In the genomic region with DNA sequence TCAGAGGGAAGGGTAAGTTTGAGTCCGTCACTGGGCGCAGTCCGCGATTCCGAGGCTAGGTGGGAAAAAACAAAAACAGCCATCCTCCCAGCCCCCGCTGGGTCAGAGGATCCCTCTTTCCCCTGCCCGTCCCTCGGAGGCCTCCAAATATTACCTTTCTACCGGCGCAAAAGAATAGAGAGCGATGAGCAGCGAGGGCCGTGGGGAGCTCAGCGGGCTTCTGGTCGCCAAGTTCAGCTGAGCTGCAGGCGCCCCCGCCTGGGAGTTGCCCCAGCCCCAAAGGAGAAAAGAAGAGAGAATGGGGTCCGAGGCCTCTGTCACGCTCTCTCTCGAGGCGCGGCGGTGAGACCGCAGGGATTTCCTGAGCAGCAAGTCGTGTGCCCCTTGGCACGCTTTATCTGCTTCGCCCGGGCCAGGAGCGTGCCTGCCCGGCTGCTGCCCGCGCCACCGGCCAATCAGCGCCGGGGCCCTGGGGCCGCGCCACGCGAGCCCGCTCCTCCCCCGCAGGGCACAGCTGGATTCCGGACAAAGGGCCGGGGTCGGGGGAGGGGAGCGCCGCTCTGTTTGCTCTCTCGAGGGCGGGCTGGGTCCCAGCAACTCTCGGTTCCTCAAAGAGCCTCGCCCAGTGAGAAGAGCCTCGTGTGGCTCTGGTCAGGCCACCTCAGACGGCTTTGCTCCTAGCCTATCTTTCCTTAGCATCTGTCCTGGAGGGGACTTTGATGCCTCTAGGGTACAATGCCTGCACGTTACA, we compare ENCODE assay signal across 8 cellular contexts. TPM values are rescaled to one million over a fixed set of nuclear protein-coding genes. Genes with fewer than 3 reads are reported as not detected.
DNase-seq lines count a peak whose midpoint lies in the region; ATAC-seq and TF ChIP-seq lines count a peak whose summit lies in the region.

A gene with protein sequence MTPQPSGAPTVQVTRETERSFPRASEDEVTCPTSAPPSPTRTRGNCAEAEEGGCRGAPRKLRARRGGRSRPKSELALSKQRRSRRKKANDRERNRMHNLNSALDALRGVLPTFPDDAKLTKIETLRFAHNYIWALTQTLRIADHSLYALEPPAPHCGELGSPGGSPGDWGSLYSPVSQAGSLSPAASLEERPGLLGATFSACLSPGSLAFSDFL (minus strand): TSS at position 367 of the 751 bp plus-strand sequence. CDS start 379 bp downstream, outside the sequence.

- H3K4me1 ChIP-seq in HEK293 (ENCODE audit: control insufficient read depth, insufficient read depth, low read length), result peaks cover 6% of the 10 kb centered on the region; the same call in 1 of the 2 replicates
- no peaks in the 10 kb centered on the region for H3K4me1 ChIP-seq in mesendoderm (ENCODE audit: control insufficient read depth, low read depth, low read length)

- peaks cover 28% of the 10 kb centered on the region for H3K4me1 Mint-ChIP-seq in activated CD8-positive, alpha-beta T cell treated with anti-CD3 and anti-CD28 coated beads, Interleukin-2, amount 10 ng/mL, durations not matched to agents 7 days and 5 days (ENCODE audit: low read depth)

- H3K4me3 Mint-ChIP-seq in activated CD8-positive, alpha-beta T cell treated with anti-CD3 and anti-CD28 coated beads, Interleukin-2, amount 10 ng/mL, durations not matched to agents 7 days and 5 days, result peak within 1 kb of the TSS; percentile 76

- CTCF ChIA-PET in HEK293 (lab: Yijun Ruan, JAX), result interaction anchor here (1.2 kb wide), 2 partner anchors 66 to 166 kb away, joined by 3 to 4 read pairs; no protein-coding TSS in a partner anchor
- CTCF ChIA-PET in activated CD8-positive, alpha-beta T cell treated with anti-CD3 and anti-CD28 coated beads, Interleukin-2, amount 10 ng/mL, durations not matched to agents 7 days and 5 days (lab: Charles Lee), result interaction anchor here (1.1 to 1.4 kb wide), 4 partner anchors 13 to 90 kb away, joined by 3 to 4 read pairs (median 3); no protein-coding TSS in a partner anchor

- H2BK5ac ChIP-seq in mesendoderm (ENCODE audit: low read length), result no peak within 1 kb of the TSS

- H3K36me3 Mint-ChIP-seq in activated CD8-positive, alpha-beta T cell treated with anti-CD3 and anti-CD28 coated beads, Interleukin-2, amount 10 ng/mL, durations not matched to agents 7 days and 5 days (ENCODE audit: low read depth), result no peaks in the 10 kb centered on the region

- no peaks in the 10 kb centered on the region for H3K79me2 ChIP-seq in mesendoderm (ENCODE audit: control insufficient read depth, insufficient read depth, low read length)

- H3K4ac ChIP-seq in mesendoderm (ENCODE audit: low read depth, low read length), result no peak within 1 kb of the TSS

- peak within 1 kb of the TSS; percentile 32 for H3K4me2 ChIP-seq in mesendoderm (ENCODE audit: low read length)

- peak; percentile 39 for ATAC-seq in activated CD8-positive, alpha-beta T cell treated with anti-CD3 and anti-CD28 coated beads, Interleukin-2, amount 10 ng/mL, durations not matched to agents 7 days and 5 days
- ATAC-seq in GM21447 (IDR thresholded peaks at IDR 0.05; ENCODE audit: unreplicated experiment), result no peak

- no peak within 1 kb of the TSS for H2BK120ac ChIP-seq in mesendoderm (ENCODE audit: low read depth, low read length)

- H3K36me3 ChIP-seq in HEK293 (ENCODE audit: control insufficient read depth in 2 of 2, insufficient read depth in 1 of 2, low read length in 2 of 2) (no peaks in the 10 kb centered on the region), mesendoderm (ENCODE audit: control insufficient read depth, insufficient read depth, low read length) (no peaks in the 10 kb centered on the region)

- no peaks in the 10 kb centered on the region for H3K79me1 ChIP-seq in mesendoderm (ENCODE audit: low read length)

- peak within 1 kb of the TSS; percentile 0; the same call in 1 of the 2 replicates for H3K4me3 ChIP-seq in GM08714 (ENCODE audit: low read length)
- H3K4me3 ChIP-seq in HEK293 (ENCODE audit: low read depth, low read length), result peak within 1 kb of the TSS; percentile 22
- H3K4me3 ChIP-seq in mesendoderm (ENCODE audit: low read length), result no peak within 1 kb of the TSS

- no peak within 1 kb of the TSS for H3K18ac ChIP-seq in mesendoderm (ENCODE audit: low read length)

- H3K9ac ChIP-seq in mesendoderm (ENCODE audit: low read length), result no peak within 1 kb of the TSS

- POLR2A ChIA-PET in HEK293 (lab: Yijun Ruan, JAX), result interaction anchor here (0.6 kb wide), 1 partner anchor 1755 kb away, joined by 4 read pairs; no protein-coding TSS in a partner anchor
- POLR2A ChIA-PET in activated CD8-positive, alpha-beta T cell treated with anti-CD3 and anti-CD28 coated beads, Interleukin-2, amount 10 ng/mL, durations not matched to agents 7 days and 5 days (lab: Charles Lee), result no interaction called here

- H3K9me3 Mint-ChIP-seq in activated CD8-positive, alpha-beta T cell treated with anti-CD3 and anti-CD28 coated beads, Interleukin-2, amount 10 ng/mL, durations not matched to agents 7 days and 5 days (ENCODE audit: insufficient read depth), result no peaks in the 10 kb centered on the region

- peaks cover 89% of the 10 kb centered on the region for H3K27me3 Mint-ChIP-seq in activated CD8-positive, alpha-beta T cell treated with anti-CD3 and anti-CD28 coated beads, Interleukin-2, amount 10 ng/mL, durations not matched to agents 7 days and 5 days (ENCODE audit: low read depth)

- peak within 1 kb of the TSS; percentile 57 for H3K27ac Mint-ChIP-seq in activated CD8-positive, alpha-beta T cell treated with anti-CD3 and anti-CD28 coated beads, Interleukin-2, amount 10 ng/mL, durations not matched to agents 7 days and 5 days

- H3K56ac ChIP-seq in mesendoderm (ENCODE audit: low read length), result no peak within 1 kb of the TSS

- DNase-seq in activated CD8-positive, alpha-beta T cell treated with anti-CD3 and anti-CD28 coated beads, Interleukin-2, amount 10 ng/mL, durations not matched to agents 7 days and 5 days, result peak; percentile 44
- DNase-seq in mesendoderm, result peak; percentile 52
- no peak for DNase-seq in stimulated activated CD8-positive, alpha-beta memory T cell treated with anti-CD3 and anti-CD28 coated beads, Interleukin-4, amount 100 ng/mL, for 48 hours
- no peak for DNase-seq in AML-193 (lab: John Stamatoyannopoulos, UW)
- DNase-seq in inferior parietal cortex (ENCODE audit: extremely low spot score), result no peak

- no peaks in the 10 kb centered on the region for H3K9me3 ChIP-seq in HEK293 (ENCODE audit: control insufficient read depth, insufficient read depth, low read depth, low read length)

- TF ChIP-seq CTCF in HEK293 (tag by site-specific recombination; IDR thresholded peaks at IDR 0.05), result no peak; the same call in 1 of the 2 replicates

- no peak within 1 kb of the TSS for H2BK15ac ChIP-seq in mesendoderm (replicated peaks; ENCODE audit: low read depth)

- H3K27ac ChIP-seq in HEK293 (ENCODE audit: extremely low read depth, low read depth, low read length), result no peak within 1 kb of the TSS
- H3K27ac ChIP-seq in mesendoderm (ENCODE audit: low read depth, low read length), result no peak within 1 kb of the TSS

- H3K23ac ChIP-seq in mesendoderm (ENCODE audit: low read length), result peak within 1 kb of the TSS; percentile 17

- H4K8ac ChIP-seq in mesendoderm (ENCODE audit: low read depth, low read length), result no peak within 1 kb of the TSS

- no CpG with 5 or more reads among the region's 53 CpGs for WGBS in mesendoderm (ENCODE audit: extremely low coverage, insufficient coverage, low lambda C conversion rate)

- no peak within 1 kb of the TSS for H2AK5ac ChIP-seq in mesendoderm (ENCODE audit: low read length)

- H4K5ac ChIP-seq in mesendoderm (ENCODE audit: low read length), result no peak within 1 kb of the TSS

- H3K27me3 ChIP-seq in mesendoderm (ENCODE audit: insufficient read depth, low read length, poor library complexity), result peaks cover 93% of the 10 kb centered on the region

TF ChIP-seq in HEK293, 187 proteins besides CTCF, POLR2A, EP300 and RAD21 (continues in another document):
- TF ChIP-seq, protein P1, sequence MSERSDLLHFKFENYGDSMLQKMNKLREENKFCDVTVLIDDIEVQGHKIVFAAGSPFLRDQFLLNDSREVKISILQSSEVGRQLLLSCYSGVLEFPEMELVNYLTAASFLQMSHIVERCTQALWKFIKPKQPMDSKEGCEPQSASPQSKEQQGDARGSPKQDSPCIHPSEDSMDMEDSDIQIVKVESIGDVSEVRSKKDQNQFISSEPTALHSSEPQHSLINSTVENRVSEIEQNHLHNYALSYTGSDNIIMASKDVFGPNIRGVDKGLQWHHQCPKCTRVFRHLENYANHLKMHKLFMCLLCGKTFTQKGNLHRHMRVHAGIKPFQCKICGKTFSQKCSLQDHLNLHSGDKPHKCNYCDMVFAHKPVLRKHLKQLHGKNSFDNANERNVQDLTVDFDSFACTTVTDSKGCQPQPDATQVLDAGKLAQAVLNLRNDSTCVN (tag by site-specific recombination; optimal IDR thresholded peaks at IDR 0.05), result peak; percentile 36
- TF ChIP-seq KLF9 (tag by site-specific recombination; IDR thresholded peaks at IDR 0.05; ENCODE audit: low read depth) (0 out of 2 replicates have a peak, but pooled peaks have one; percentile 1), ZNF654 (tag by site-specific recombination; IDR thresholded peaks at IDR 0.05; ENCODE audit: low read depth) (no peak), ZNF146 (tag by site-specific recombination; IDR thresholded peaks at IDR 0.05) (no peak)
- TF ChIP-seq, protein P2, sequence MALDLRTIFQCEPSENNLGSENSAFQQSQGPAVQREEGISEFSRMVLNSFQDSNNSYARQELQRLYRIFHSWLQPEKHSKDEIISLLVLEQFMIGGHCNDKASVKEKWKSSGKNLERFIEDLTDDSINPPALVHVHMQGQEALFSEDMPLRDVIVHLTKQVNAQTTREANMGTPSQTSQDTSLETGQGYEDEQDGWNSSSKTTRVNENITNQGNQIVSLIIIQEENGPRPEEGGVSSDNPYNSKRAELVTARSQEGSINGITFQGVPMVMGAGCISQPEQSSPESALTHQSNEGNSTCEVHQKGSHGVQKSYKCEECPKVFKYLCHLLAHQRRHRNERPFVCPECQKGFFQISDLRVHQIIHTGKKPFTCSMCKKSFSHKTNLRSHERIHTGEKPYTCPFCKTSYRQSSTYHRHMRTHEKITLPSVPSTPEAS (tag by site-specific recombination; IDR thresholded peaks at IDR 0.05), result no peak
- TF ChIP-seq, protein P3, sequence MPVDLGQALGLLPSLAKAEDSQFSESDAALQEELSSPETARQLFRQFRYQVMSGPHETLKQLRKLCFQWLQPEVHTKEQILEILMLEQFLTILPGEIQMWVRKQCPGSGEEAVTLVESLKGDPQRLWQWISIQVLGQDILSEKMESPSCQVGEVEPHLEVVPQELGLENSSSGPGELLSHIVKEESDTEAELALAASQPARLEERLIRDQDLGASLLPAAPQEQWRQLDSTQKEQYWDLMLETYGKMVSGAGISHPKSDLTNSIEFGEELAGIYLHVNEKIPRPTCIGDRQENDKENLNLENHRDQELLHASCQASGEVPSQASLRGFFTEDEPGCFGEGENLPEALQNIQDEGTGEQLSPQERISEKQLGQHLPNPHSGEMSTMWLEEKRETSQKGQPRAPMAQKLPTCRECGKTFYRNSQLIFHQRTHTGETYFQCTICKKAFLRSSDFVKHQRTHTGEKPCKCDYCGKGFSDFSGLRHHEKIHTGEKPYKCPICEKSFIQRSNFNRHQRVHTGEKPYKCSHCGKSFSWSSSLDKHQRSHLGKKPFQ (tag by site-specific recombination; IDR thresholded peaks at IDR 0.05), result no peak

RNA-seq across cellular contexts. Expression of the gene that starts here (rescaled TPM):
- not detected for total RNA-seq in activated CD8-positive, alpha-beta T cell treated with anti-CD3 and anti-CD28 coated beads, Interleukin-2, amount 10 ng/mL, durations not matched to agents 7 days and 5 days
- polyA plus RNA-seq in mesendoderm (2013, experiment 1 of 2), result not detected
- not detected for polyA plus RNA-seq in mesendoderm (2013, experiment 2 of 2)

Comparison
In these comparisons a context has a peak if more than half of its experiments do, and no peak if none do; other contexts are left out.
1. Peak in DNase-seq and ATAC-seq in activated CD8-positive, alpha-beta T cell treated with anti-CD3 and anti-CD28 coated beads, Interleukin-2, amount 10 ng/mL, durations not matched to agents 7 days and 5 days; RNA of the gene not detected or under 1 TPM.